ENCODE assay signal across 8 cellular contexts in the genomic region with DNA sequence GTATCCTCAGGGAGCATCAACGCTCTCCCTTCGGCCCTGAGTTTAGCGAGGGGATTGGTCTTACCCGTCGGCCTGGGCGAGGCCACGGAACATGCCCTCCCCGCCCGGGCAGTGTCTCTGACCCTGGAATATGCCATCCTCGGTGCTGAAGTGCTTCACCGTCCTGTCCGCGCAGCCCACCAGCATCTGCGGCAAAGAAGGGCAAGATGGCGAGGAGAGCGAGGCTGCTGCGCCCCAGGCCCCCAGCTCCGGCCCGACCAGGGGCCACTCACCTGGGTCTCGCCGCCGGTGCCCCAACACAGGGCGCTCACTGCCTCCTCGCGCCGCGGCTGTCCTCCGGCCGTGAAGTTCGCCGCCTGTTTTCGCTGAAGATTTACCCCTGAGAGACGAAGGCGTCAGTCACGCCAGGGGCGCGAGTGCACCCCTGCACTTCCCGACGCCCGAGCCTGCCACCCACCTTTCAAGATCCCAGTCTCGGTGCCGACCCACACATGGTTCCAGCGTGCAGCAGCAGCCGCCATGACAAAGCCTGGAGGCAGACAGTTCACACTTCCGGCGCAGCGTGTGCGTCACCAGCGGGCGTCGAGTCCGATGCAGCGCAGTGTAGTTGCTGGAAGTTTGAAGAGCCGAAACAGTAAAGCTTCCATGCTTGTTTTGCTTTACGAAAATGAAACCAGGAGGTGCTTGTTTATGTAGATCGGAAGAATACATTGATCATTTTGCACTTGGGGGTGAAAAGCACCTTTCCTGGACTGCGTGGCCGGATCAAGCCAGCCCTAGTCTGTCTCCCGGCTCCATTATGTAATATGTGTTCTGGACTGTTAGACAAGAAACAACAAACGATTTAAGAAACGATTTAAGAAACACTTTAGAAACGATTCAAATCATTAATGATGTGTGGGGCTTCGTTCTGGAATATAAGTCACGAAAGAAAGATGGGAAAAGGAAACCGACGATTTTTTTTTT. TPM values are rescaled to one million over a fixed set of nuclear protein-coding genes. Genes with fewer than 3 reads are reported as not detected.
DNase-seq lines count a peak whose midpoint lies in the region; ATAC-seq and TF ChIP-seq lines count a peak whose summit lies in the region.

A gene (minus strand): TSS at position 541 of the 966 bp plus-strand sequence. CDS start 20 bp downstream, at position 521.

- H3K36me3 Mint-ChIP-seq in activated naive CD4-positive, alpha-beta T cell treated with anti-CD3 and anti-CD28 coated beads for 36 hours (ENCODE audit: low read depth): peaks cover 32% of the 10 kb centered on the region

- peak; percentile 61 for DNase-seq in GM04503 (ENCODE audit: low read depth)
- DNase-seq in HFF-Myc (ENCODE audit: extremely low read depth, low read depth): peak; percentile 81
- peak; percentile 72 for DNase-seq in NCI-H1048 (lab: John Stamatoyannopoulos, UW)
- peak; percentile 86 for DNase-seq in SK-N-DZ (ENCODE audit: low spot score)
- DNase-seq in activated naive CD4-positive, alpha-beta T cell treated with anti-CD3 and anti-CD28 coated beads for 36 hours: peak; percentile 97
- peak; percentile 94 for DNase-seq in globus pallidus (ENCODE audit: low spot score)
- peak; percentile 73 for DNase-seq in omental fat pad (ENCODE audit: low spot score)

- H3K9me3 Mint-ChIP-seq in activated naive CD4-positive, alpha-beta T cell treated with anti-CD3 and anti-CD28 coated beads for 36 hours: no peaks in the 10 kb centered on the region

- H3K27ac ChIP-seq in temporal lobe (ENCODE audit: low read depth, low read length): peak within 1 kb of the TSS; percentile 97

- intact Hi-C loops in activated naive CD4-positive, alpha-beta T cell treated with anti-CD3 and anti-CD28 coated beads for 36 hours (cut with micrococcal nuclease): loop anchor here (1.0 to 5.0 kb wide), 7 partner anchors 8 to 267 kb away; a partner anchor contains a TSS

- peaks cover 41% of the 10 kb centered on the region for H3K4me1 Mint-ChIP-seq in activated naive CD4-positive, alpha-beta T cell treated with anti-CD3 and anti-CD28 coated beads for 36 hours (ENCODE audit: low read depth)

- CTCF ChIA-PET in activated naive CD4-positive, alpha-beta T cell treated with anti-CD3 and anti-CD28 coated beads for 36 hours (lab: Charles Lee): interaction anchor here (0.8 to 2.8 kb wide), 5 partner anchors 12 to 415 kb away, joined by 3 to 13 read pairs (median 5); a partner anchor contains a TSS

- H3K27ac Mint-ChIP-seq in activated naive CD4-positive, alpha-beta T cell treated with anti-CD3 and anti-CD28 coated beads for 36 hours: no peak within 1 kb of the TSS

- H3K4me3 ChIP-seq in HFF-Myc (replicated peaks; ENCODE audit: low read depth, low read length): peak within 1 kb of the TSS; percentile 99

- H3K4me3 Mint-ChIP-seq in activated naive CD4-positive, alpha-beta T cell treated with anti-CD3 and anti-CD28 coated beads for 36 hours: no peak within 1 kb of the TSS

- no peaks in the 10 kb centered on the region for H3K27me3 Mint-ChIP-seq in activated naive CD4-positive, alpha-beta T cell treated with anti-CD3 and anti-CD28 coated beads for 36 hours (ENCODE audit: low read depth)

- ATAC-seq in omental fat pad (ENCODE audit: low FRiP score): peak; percentile 46

- TF ChIP-seq CTCF in HFF-Myc (IDR thresholded peaks at IDR 0.05; ENCODE audit: low read depth, low read length, missing control alignments) (no peak), omental fat pad (IDR thresholded peaks at IDR 0.05) (no peak)

RNA-seq across cellular contexts. Expression of the gene that starts here (rescaled TPM):
- polyA plus RNA-seq in SK-N-DZ (2014; cell fraction: cytosol; rRNA removed): 161 and 175 TPM in 2 replicates
- 259 and 327 TPM in 2 replicates for polyA plus RNA-seq in SK-N-DZ (2014; cell fraction: nucleus; rRNA removed)
- 10 to 100 TPM; 74.4 to 78.7 TPM for total RNA-seq in activated naive CD4-positive, alpha-beta T cell treated with anti-CD3 and anti-CD28 coated beads for 36 hours
- total RNA-seq in omental fat pad (100 to 1,000 TPM in 1 of 4 donors, 10 to 100 TPM in 3; 32.3 to 138 (median 40.8) TPM), temporal lobe (28.8 TPM)

Comparison
In these comparisons a context has a peak if more than half of its experiments do, and no peak if none do; other contexts are left out.
1. Peak in every context shown above with its lines: DNase-seq, ATAC-seq, H3K4me3 ChIP-seq and H3K27ac ChIP-seq.